Comparison of ENCODE assay signal across 8 cellular contexts in genomic region chr3:179149239-179149887, GRCh38. TPM values are rescaled to one million over a fixed set of nuclear protein-coding genes. Genes with fewer than 3 reads are reported as not detected.
DNase-seq lines count a peak whose midpoint lies in the region; ATAC-seq and TF ChIP-seq lines count a peak whose summit lies in the region.

No MANE protein-coding gene starts in this region.

- H3K36me3 Mint-ChIP-seq in GM23338 (ENCODE audit: low read depth), result peaks cover 3% of the 10 kb centered on the region; the same call in 1 of the 3 replicates
- peaks cover 7% of the 10 kb centered on the region for H3K36me3 Mint-ChIP-seq in effector memory CD8-positive, alpha-beta T cell (ENCODE audit: insufficient read depth)

- no peak for TF ChIP-seq CTCF in GM23338 (conservative IDR thresholded peaks at IDR 0.05; ENCODE audit: low read depth in 2 of 2)

- H3K4me1 ChIP-seq in GM23338 (ENCODE audit: insufficient read depth) (peaks cover 18% of the 10 kb centered on the region), mononuclear cell (ENCODE audit: insufficient read depth, low read length) (peaks cover 13% of the 10 kb centered on the region)

- H3K36me3 ChIP-seq in GM23338 (ENCODE audit: insufficient read depth), result no peaks in the 10 kb centered on the region

- DNase-seq in ELF-1 (ENCODE audit: low read depth, low spot score) (peak; percentile 41), GM23338 (ENCODE audit: low spot score) (peak; percentile 19), NCI-H1417 (lab: John Stamatoyannopoulos, UW) (peak in 2 of 3 experiments; percentile 79 to 80), sciatic nerve (ENCODE audit: low spot score) (no peak)
- peak; percentile 12 for DNase-seq in activated CD4-positive, CD25-positive, alpha-beta regulatory T cell treated with anti-CD3 and anti-CD28 coated beads, Interleukin-2, amount 50 U/mL, for 16 hours (ENCODE audit: low read depth, low spot score)
- DNase-seq in effector memory CD8-positive, alpha-beta T cell, result peak; percentile 12 to 23 (median 18)
- peak; percentile 51 to 73 for DNase-seq in stimulated activated naive CD8-positive, alpha-beta T cell treated with anti-CD3 and anti-CD28 coated beads, Interleukin-15, amount 100 ng/mL, for 72 hours

- H3K4me3 ChIP-seq in GM23338 (peak overlapping the region; percentile 93), mononuclear cell (ENCODE audit: low read length) (peak overlapping the region; percentile 95)

- no peaks in the 10 kb centered on the region; the same call in 1 of the 2 replicates for H4K20me1 ChIP-seq in GM23338 (replicated peaks; ENCODE audit: insufficient read depth)

- ATAC-seq in GM23338 (peak; percentile 5; the same call in 2 of the 3 replicates), sciatic nerve (no peak)
- ATAC-seq in effector memory CD8-positive, alpha-beta T cell (replicated peaks), result peak; percentile 11
- peak; percentile 44 for ATAC-seq in stimulated activated naive CD8-positive, alpha-beta T cell treated with anti-CD3 and anti-CD28 coated beads, Interleukin-15, amount 100 ng/mL, for 72 hours

- no peaks in the 10 kb centered on the region for H3K27me3 ChIP-seq in GM23338 (ENCODE audit: insufficient read depth)
- H3K27me3 ChIP-seq in mononuclear cell (ENCODE audit: insufficient read depth, low read length), result no peaks in the 10 kb centered on the region

- no peaks in the 10 kb centered on the region for H3K9me3 ChIP-seq in mononuclear cell (ENCODE audit: low read depth, low read length)

- peak overlapping the region; percentile 80 for H3K27ac ChIP-seq in GM23338 (ENCODE audit: low read depth)

- H3K4me1 Mint-ChIP-seq in GM23338, result peaks cover 23% of the 10 kb centered on the region
- H3K4me1 Mint-ChIP-seq in effector memory CD8-positive, alpha-beta T cell (ENCODE audit: low read depth in 2 of 2), result peaks cover 23 to 34% of the 10 kb centered on the region in 2 donors
- peaks cover 43% of the 10 kb centered on the region for H3K4me1 Mint-ChIP-seq in stimulated activated naive CD8-positive, alpha-beta T cell treated with anti-CD3 and anti-CD28 coated beads, Interleukin-15, amount 100 ng/mL, for 72 hours

- H3F3A ChIP-seq in GM23338 (replicated peaks; ENCODE audit: low read depth), result no peaks in the 10 kb centered on the region

- peak overlapping the region; percentile 94 for H3K4me3 Mint-ChIP-seq in GM23338
- no peak overlapping the region for H3K4me3 Mint-ChIP-seq in effector memory CD8-positive, alpha-beta T cell
- peak overlapping the region in 1 of 2 donors; percentile 92 for H3K4me3 Mint-ChIP-seq in stimulated activated naive CD8-positive, alpha-beta T cell treated with anti-CD3 and anti-CD28 coated beads, Interleukin-15, amount 100 ng/mL, for 72 hours

- H3K9me3 Mint-ChIP-seq in GM23338, result peaks cover 3% of the 10 kb centered on the region; the same call in 1 of the 3 replicates
- no peaks in the 10 kb centered on the region for H3K9me3 Mint-ChIP-seq in effector memory CD8-positive, alpha-beta T cell
- H3K9me3 Mint-ChIP-seq in stimulated activated naive CD8-positive, alpha-beta T cell treated with anti-CD3 and anti-CD28 coated beads, Interleukin-15, amount 100 ng/mL, for 72 hours, result no peaks in the 10 kb centered on the region

- intact Hi-C loops in sciatic nerve (cut with DNase I), result loop anchor here (10.0 kb wide), 1 partner anchor 165 kb away; no protein-coding TSS in a partner anchor

- no peaks in the 10 kb centered on the region for H3K9me2 ChIP-seq in GM23338 (ENCODE audit: insufficient read depth)

- peak overlapping the region; percentile 72 for H2AFZ ChIP-seq in GM23338

- peaks cover 3% of the 10 kb centered on the region for H3K27me3 Mint-ChIP-seq in GM23338 (ENCODE audit: insufficient read depth, low read depth, poor library complexity)
- no peaks in the 10 kb centered on the region for H3K27me3 Mint-ChIP-seq in effector memory CD8-positive, alpha-beta T cell
- H3K27me3 Mint-ChIP-seq in stimulated activated naive CD8-positive, alpha-beta T cell treated with anti-CD3 and anti-CD28 coated beads, Interleukin-15, amount 100 ng/mL, for 72 hours, result no peaks in the 10 kb centered on the region

- H3K27ac Mint-ChIP-seq in GM23338, result peak overlapping the region; percentile 66
- no peak overlapping the region for H3K27ac Mint-ChIP-seq in effector memory CD8-positive, alpha-beta T cell
- H3K27ac Mint-ChIP-seq in stimulated activated naive CD8-positive, alpha-beta T cell treated with anti-CD3 and anti-CD28 coated beads, Interleukin-15, amount 100 ng/mL, for 72 hours, result peak overlapping the region; percentile 97 to 99

- peak overlapping the region; percentile 94 for H3K4me2 ChIP-seq in GM23338

- peaks cover 55% of the 10 kb centered on the region for H3K79me2 ChIP-seq in GM23338 (replicated peaks; ENCODE audit: insufficient read depth)

TF ChIP-seq in GM23338, 12 proteins besides CTCF, POLR2A, EP300 and RAD21:
- TF ChIP-seq EZH2 (IDR thresholded peaks at IDR 0.05; ENCODE audit: low read depth, unreplicated experiment) (no peak), JUNB (IDR thresholded peaks at IDR 0.05; ENCODE audit: unreplicated experiment) (no peak), ZNF114 (CRISPR knock-in tag; IDR thresholded peaks at IDR 0.05) (no peak), CREB1 (CRISPR knock-in tag; IDR thresholded peaks at IDR 0.05; ENCODE audit: low read depth) (no peak), ZNF331 (CRISPR knock-in tag; IDR thresholded peaks at IDR 0.05; ENCODE audit: low read depth) (no peak), EZH2phosphoT487 (IDR thresholded peaks at IDR 0.05; ENCODE audit: unreplicated experiment) (no peak), ZNF462 (CRISPR knock-in tag; IDR thresholded peaks at IDR 0.05) (no peak)

RNA-seq across cellular contexts. Expression of gene PIK3CA, which starts 1.2 kb away (rescaled TPM):
- 12.3 and 13.4 TPM in 2 replicates for total RNA-seq in GM23338 (2014; rRNA removed; shearing (Covaris generic))
- polyA plus RNA-seq in GM23338 (2016; fragmentation: Nextera tagmentation; extraction: Ambion mirVana), result 5.0 and 5.1 TPM in 2 replicates
- total RNA-seq in mononuclear cell (91.3 TPM), sciatic nerve (41.0 TPM)

Comparison
In these comparisons a context has a peak if more than half of its experiments do, and no peak if none do; other contexts are left out.
1. H3K27ac Mint-ChIP-seq: peak in GM23338 (single experiment) and stimulated activated naive CD8-positive, alpha-beta T cell treated with anti-CD3 and anti-CD28 coated beads, Interleukin-15, amount 100 ng/mL, for 72 hours (2 of 2); none in effector memory CD8-positive, alpha-beta T cell (0 of 2).